Comparison of ENCODE assay signal across 39 cellular contexts in genomic region chr1:14774225-14774624, GRCh38.
"Had no signal": no experiment of that assay in that cellular context is flagged by ENCODE, and none has a peak within 500 bp of the region (broad histone marks: within the 10 kb centered on the region; RNA-seq: fewer than 3 reads in every experiment).

No MANE protein-coding gene starts in this region.

- H3K27ac Mint-ChIP-seq: activated naive CD4-positive, alpha-beta T cell treated with anti-CD3 and anti-CD28 coated beads for 36 hours; activated naive CD4-positive, alpha-beta T cell treated with anti-CD3 and anti-CD28 coated beads, Interleukin-2, amount 10 ng/mL, durations not matched to agents 7 days and 5 days; activated naive CD4-positive, alpha-beta T cell treated with anti-CD3 and anti-CD28 coated beads, Interleukin-2, amount 50 U/mL, for 24 hours; activated naive CD4-positive, alpha-beta T cell treated with anti-CD3 and anti-CD28 coated beads, Interleukin-2, amount 50 U/mL, for 72 hours; activated naive CD8-positive, alpha-beta T cell; activated naive CD8-positive, alpha-beta T cell treated with anti-CD3 and anti-CD28 coated beads for 36 hours; activated naive CD8-positive, alpha-beta T cell treated with anti-CD3 and anti-CD28 coated beads, Interleukin-2, amount 10 ng/mL, durations not matched to agents 7 days and 5 days; activated naive CD8-positive, alpha-beta T cell treated with anti-CD3 and anti-CD28 coated beads, Interleukin-2, amount 50 U/mL, for 24 hours; activated T-cell treated with anti-CD3 and anti-CD28 coated beads, Interleukin-2, amount 50 U/mL, for 24 hours; activated T-cell treated with anti-CD3 and anti-CD28 coated beads, Interleukin-2, amount 50 U/mL, for 72 hours; activated T-helper 1 cell treated with anti-CD3 and anti-CD28 coated beads, Interleukin-12 subunit alpha, Interleukin-12 subunit beta, Interleukin-2, Interleukin-4 antibody, amounts not matched to agents 30 ng/mL and 10 ng/mL and 1 ng/mL, durations not matched to agents 14 hours and 24 hours and 36 hours; activated T-helper 17 cell treated with anti-CD3 and anti-CD28 coated beads, Interleukin-2, amount 50 U/mL, for 72 hours; activated T-helper 2 cell treated with anti-CD3 and anti-CD28 coated beads, Interferon-gamma antibody, Interleukin-2, Interleukin-4, amounts not matched to agents 10 μg/mL and 5 μg/mL and 100 μg/mL, durations not matched to agents 14 hours and 24 hours and 36 hours; brain had no signal

- H3K36me3 Mint-ChIP-seq: activated naive CD4-positive, alpha-beta T cell treated with anti-CD3 and anti-CD28 coated beads, Interleukin-2, amount 10 ng/mL, durations not matched to agents 7 days and 5 days; activated naive CD4-positive, alpha-beta T cell treated with anti-CD3 and anti-CD28 coated beads, Interleukin-2, amount 50 U/mL, for 24 hours; activated naive CD4-positive, alpha-beta T cell treated with anti-CD3 and anti-CD28 coated beads, Interleukin-2, amount 50 U/mL, for 72 hours; activated naive CD8-positive, alpha-beta T cell; activated naive CD8-positive, alpha-beta T cell treated with anti-CD3 and anti-CD28 coated beads for 36 hours; activated naive CD8-positive, alpha-beta T cell treated with anti-CD3 and anti-CD28 coated beads, Interleukin-2, amount 10 ng/mL, durations not matched to agents 7 days and 5 days had no signal

- H3K4me3 Mint-ChIP-seq: activated naive CD4-positive, alpha-beta T cell treated with anti-CD3 and anti-CD28 coated beads for 36 hours; activated naive CD4-positive, alpha-beta T cell treated with anti-CD3 and anti-CD28 coated beads, Interleukin-2, amount 10 ng/mL, durations not matched to agents 7 days and 5 days; activated naive CD4-positive, alpha-beta T cell treated with anti-CD3 and anti-CD28 coated beads, Interleukin-2, amount 50 U/mL, for 24 hours; activated naive CD8-positive, alpha-beta T cell; activated naive CD8-positive, alpha-beta T cell treated with anti-CD3 and anti-CD28 coated beads for 36 hours; activated naive CD8-positive, alpha-beta T cell treated with anti-CD3 and anti-CD28 coated beads, Interleukin-2, amount 10 ng/mL, durations not matched to agents 7 days and 5 days; activated naive CD8-positive, alpha-beta T cell treated with anti-CD3 and anti-CD28 coated beads, Interleukin-2, amount 50 U/mL, for 24 hours; activated T-cell treated with anti-CD3 and anti-CD28 coated beads, Interleukin-2, amount 50 U/mL, for 24 hours; activated T-cell treated with anti-CD3 and anti-CD28 coated beads, Interleukin-2, amount 50 U/mL, for 4 hours; activated T-cell treated with anti-CD3 and anti-CD28 coated beads, Interleukin-2, amount 50 U/mL, for 72 hours; activated T-helper 1 cell treated with anti-CD3 and anti-CD28 coated beads, Interleukin-12 subunit alpha, Interleukin-12 subunit beta, Interleukin-2, Interleukin-4 antibody, amounts not matched to agents 30 ng/mL and 10 ng/mL and 1 ng/mL, durations not matched to agents 14 hours and 24 hours and 36 hours; activated T-helper 17 cell treated with anti-CD3 and anti-CD28 coated beads, Interleukin-2, amount 50 U/mL, for 72 hours; brain; central memory CD8-positive, alpha-beta T cell had no signal

- H3K4me3 ChIP-seq: adrenal gland, ascending aorta, body of pancreas, cardiac muscle cell had no signal

- DNase-seq: activated effector memory CD4-positive, alpha-beta T cell treated with anti-CD3 and anti-CD28 coated beads, Interleukin-2, amount 50 U/mL, for 16 hours; activated effector memory CD4-positive, alpha-beta T cell treated with Interleukin-2 at 50 U/mL for 16 hours; activated gamma-delta T cell; activated gamma-delta T cell treated with Interleukin-2 at 50 U/mL for 16 hours; activated naive CD4-positive, alpha-beta T cell; activated naive CD4-positive, alpha-beta T cell treated with anti-CD3 and anti-CD28 coated beads for 36 hours; activated naive CD4-positive, alpha-beta T cell treated with anti-CD3 and anti-CD28 coated beads, Interleukin-2, amount 10 ng/mL, durations not matched to agents 7 days and 5 days; activated naive CD4-positive, alpha-beta T cell treated with anti-CD3 and anti-CD28 coated beads, Interleukin-2, amount 50 U/mL, for 16 hours; activated naive CD4-positive, alpha-beta T cell treated with Interleukin-2 at 50 U/mL for 16 hours; activated naive CD8-positive, alpha-beta T cell treated with anti-CD3 and anti-CD28 coated beads for 36 hours; activated naive CD8-positive, alpha-beta T cell treated with anti-CD3 and anti-CD28 coated beads, Interleukin-2, amount 10 ng/mL, durations not matched to agents 7 days and 5 days; activated naive CD8-positive, alpha-beta T cell treated with anti-CD3 and anti-CD28 coated beads, Interleukin-2, amount 50 U/mL, for 24 hours; activated T-cell treated with anti-CD3 and anti-CD28 coated beads, Interleukin-2, amount 50 U/mL, for 1 hour; activated T-cell treated with anti-CD3 and anti-CD28 coated beads, Interleukin-2, amount 50 U/mL, for 24 hours; activated T-cell treated with anti-CD3 and anti-CD28 coated beads, Interleukin-2, amount 50 U/mL, for 4 hours; activated T-cell treated with anti-CD3 and anti-CD28 coated beads, Interleukin-2, amount 50 U/mL, for 48 hours; activated T-cell treated with anti-CD3 and anti-CD28 coated beads, Interleukin-2, amount 50 U/mL, for 72 hours; adrenal gland; amniotic stem cell; amygdala; anterior cingulate cortex; aorta; body of pancreas; brain microvascular endothelial cell; caudate nucleus; central memory CD4-positive, alpha-beta T cell; cerebellar nuclear complex had no signal

- H3K4me1 Mint-ChIP-seq: activated naive CD4-positive, alpha-beta T cell treated with anti-CD3 and anti-CD28 coated beads, Interleukin-2, amount 50 U/mL, for 24 hours; activated naive CD8-positive, alpha-beta T cell treated with anti-CD3 and anti-CD28 coated beads, Interleukin-2, amount 50 U/mL, for 24 hours; activated T-helper 17 cell treated with anti-CD3 and anti-CD28 coated beads, Interleukin-2, amount 50 U/mL, for 72 hours; central memory CD8-positive, alpha-beta T cell had no signal

- H3K9me3 Mint-ChIP-seq: activated naive CD4-positive, alpha-beta T cell treated with anti-CD3 and anti-CD28 coated beads for 36 hours; activated naive CD4-positive, alpha-beta T cell treated with anti-CD3 and anti-CD28 coated beads, Interleukin-2, amount 10 ng/mL, durations not matched to agents 7 days and 5 days; activated naive CD4-positive, alpha-beta T cell treated with anti-CD3 and anti-CD28 coated beads, Interleukin-2, amount 50 U/mL, for 24 hours; activated naive CD4-positive, alpha-beta T cell treated with anti-CD3 and anti-CD28 coated beads, Interleukin-2, amount 50 U/mL, for 72 hours; activated naive CD8-positive, alpha-beta T cell treated with anti-CD3 and anti-CD28 coated beads for 36 hours; activated naive CD8-positive, alpha-beta T cell treated with anti-CD3 and anti-CD28 coated beads, Interleukin-2, amount 10 ng/mL, durations not matched to agents 7 days and 5 days; activated naive CD8-positive, alpha-beta T cell treated with anti-CD3 and anti-CD28 coated beads, Interleukin-2, amount 50 U/mL, for 24 hours; activated T-cell treated with anti-CD3 and anti-CD28 coated beads, Interleukin-2, amount 50 U/mL, for 24 hours; activated T-cell treated with anti-CD3 and anti-CD28 coated beads, Interleukin-2, amount 50 U/mL, for 4 hours; activated T-cell treated with anti-CD3 and anti-CD28 coated beads, Interleukin-2, amount 50 U/mL, for 72 hours; activated T-helper 1 cell treated with anti-CD3 and anti-CD28 coated beads, Interleukin-12 subunit alpha, Interleukin-12 subunit beta, Interleukin-2, Interleukin-4 antibody, amounts not matched to agents 30 ng/mL and 10 ng/mL and 1 ng/mL, durations not matched to agents 14 hours and 24 hours and 36 hours; activated T-helper 17 cell treated with anti-CD3 and anti-CD28 coated beads, Interleukin-2, amount 50 U/mL, for 72 hours; activated T-helper 2 cell treated with anti-CD3 and anti-CD28 coated beads, Interferon-gamma antibody, Interleukin-2, Interleukin-4, amounts not matched to agents 10 μg/mL and 5 μg/mL and 100 μg/mL, durations not matched to agents 14 hours and 24 hours and 36 hours; central memory CD8-positive, alpha-beta T cell had no signal

- H3K9me3 ChIP-seq: adrenal gland, ascending aorta, body of pancreas had no signal

- H3K27ac ChIP-seq: adrenal gland, ascending aorta, body of pancreas, brain microvascular endothelial cell, cardiac muscle cell had no signal

- ATAC-seq: activated naive CD4-positive, alpha-beta T cell treated with anti-CD3 and anti-CD28 coated beads, Interleukin-2, amount 50 U/mL, for 72 hours; activated naive CD8-positive, alpha-beta T cell treated with anti-CD3 and anti-CD28 coated beads, Interleukin-2, amount 50 U/mL, for 24 hours; activated T-cell treated with anti-CD3 and anti-CD28 coated beads, Interleukin-2, amount 50 U/mL, for 4 hours; activated T-cell treated with anti-CD3 and anti-CD28 coated beads, Interleukin-2, amount 50 U/mL, for 72 hours; activated T-helper 17 cell treated with anti-CD3 and anti-CD28 coated beads, Interleukin-2, amount 50 U/mL, for 72 hours; body of pancreas had no signal

- H3K36me3 ChIP-seq: adrenal gland, ascending aorta, brain microvascular endothelial cell, cardiac muscle cell had no signal

- H3K27me3 ChIP-seq: adrenal gland, ascending aorta, body of pancreas, brain microvascular endothelial cell, cardiac muscle cell had no signal

- H3K4me1 ChIP-seq: adrenal gland, ascending aorta had no signal

- FAIRE-seq: astrocyte, bronchial epithelial cell had no signal

- H3K27me3 Mint-ChIP-seq: activated naive CD8-positive, alpha-beta T cell treated with anti-CD3 and anti-CD28 coated beads, Interleukin-2, amount 10 ng/mL, durations not matched to agents 7 days and 5 days had no signal
